8 cellular contexts compared by ENCODE assay signal in genomic region chr1:110765640-110766335, GRCh38.
DNase-seq lines count a peak whose midpoint lies in the region; ATAC-seq lines count a peak whose summit lies in the region.

No MANE protein-coding gene starts in this region.

- DNase-seq in AML-193 (lab: John Stamatoyannopoulos, UW): peak; percentile 46
- DNase-seq in GM19240 (ENCODE audit: insufficient read length, low spot score): peak; percentile 20
- peak; percentile 61 for DNase-seq in NCI-H345 (lab: John Stamatoyannopoulos, UW)
- peak; percentile 22 to 30 for DNase-seq in activated CD4-positive, alpha-beta T cell treated with anti-CD3 and anti-CD28 coated beads for 24 hours (ENCODE audit: low read depth in 2 of 2)
- DNase-seq in epidermal melanocyte (ENCODE audit: insufficient read length, low spot score): peak; percentile 69
- DNase-seq in naive B cell: peak; percentile 44

- no peaks in the 10 kb centered on the region for H3K36me3 Mint-ChIP-seq in naive B cell

- H3K9me3 Mint-ChIP-seq in naive B cell: no peaks in the 10 kb centered on the region

- H3K27ac Mint-ChIP-seq in naive B cell: peak overlapping the region in 1 of 6 donors; percentile 62

- H3K4me3 Mint-ChIP-seq in naive B cell: peak overlapping the region in 1 of 8 donors; percentile 13

- peaks cover 5 to 9% (median 8%) of the 10 kb centered on the region in 3 donors for H3K4me1 Mint-ChIP-seq in naive B cell

- peak; percentile 43 to 85 for ATAC-seq in naive B cell (ENCODE audit: low read depth in 2 of 2)
- ATAC-seq in HG03175 (IDR thresholded peaks at IDR 0.05; ENCODE audit: unreplicated experiment): no peak
- no peak for ATAC-seq in HG02852 (IDR thresholded peaks at IDR 0.05; ENCODE audit: unreplicated experiment)

- peaks cover 9 to 39% (median 25%) of the 10 kb centered on the region in 3 donors for H3K27me3 Mint-ChIP-seq in naive B cell

Comparison
In these comparisons a context has a peak if more than half of its experiments do, and no peak if none do; other contexts are left out.
1. ATAC-seq: peak in naive B cell (2 of 2); none in HG03175 (single experiment) and HG02852 (single experiment).
2. Peak in every context shown above with its lines, with median percentiles within 50 percentile points of each other: DNase-seq.